ENCODE assay signal across 8 cellular contexts in genomic region chr6:11009353-11009752, GRCh38. TPM values are rescaled to one million over a fixed set of nuclear protein-coding genes. Genes with fewer than 3 reads are reported as not detected.
A peak's percentile ranks its signal among the peaks of the same experiment; 100 is the strongest.
DNase-seq lines count a peak whose midpoint lies in the region; ATAC-seq, FAIRE-seq and TF ChIP-seq lines count a peak whose summit lies in the region.

No MANE protein-coding gene starts in this region.

- peak; percentile 21 for FAIRE-seq in GM12892 (lab: Jason Lieb, UNC)

- TF ChIP-seq POLR2A in GM12892 (IDR thresholded peaks at IDR 0.05; ENCODE audit: low read depth, low read length) (no peak), GM18505 (IDR thresholded peaks at IDR 0.05; ENCODE audit: borderline replicate concordance, extremely low read depth, insufficient read depth, insufficient read length) (no peak)

- intact Hi-C loops in posterior vena cava (cut with DNase I), result no loop called here

- ATAC-seq in HG02678 (IDR thresholded peaks at IDR 0.05; ENCODE audit: unreplicated experiment), result peak; percentile 66
- no peak for ATAC-seq in stimulated activated naive CD8-positive, alpha-beta T cell treated with anti-CD3 and anti-CD28 coated beads, Interleukin-15, Interleukin-2, amounts not matched to agents 100 U/mL and 50 U/mL, for 24 hours
- no peak for ATAC-seq in HG03432 (IDR thresholded peaks at IDR 0.05; ENCODE audit: unreplicated experiment)
- ATAC-seq in GM18505 (IDR thresholded peaks at IDR 0.05; ENCODE audit: unreplicated experiment), result no peak

- no peak for DNase-seq in GM12892 (ENCODE audit: insufficient read length)
- DNase-seq in RPMI7951 (ENCODE audit: low read depth), result peak; percentile 66
- peak; percentile 83 for DNase-seq in kidney tubule cell (ENCODE audit: low spot score)
- DNase-seq in stimulated activated naive CD8-positive, alpha-beta T cell treated with anti-CD3 and anti-CD28 coated beads, Interleukin-15, Interleukin-2, amounts not matched to agents 100 U/mL and 50 U/mL, for 24 hours, result no peak
- no peak for DNase-seq in posterior vena cava (ENCODE audit: low spot score)

RNA-seq across cellular contexts. Expression of gene ELOVL2, which starts 34.8 kb away (rescaled TPM):
- polyA plus RNA-seq in GM12892 (2012; ENCODE audit: missing spikeins), result not detected
- 0.59 and 1.2 TPM in 2 replicates for total RNA-seq in RPMI7951 (2014; rRNA removed; shearing (Covaris generic))
- total RNA-seq in posterior vena cava, result under 1 TPM; 0.23 to 0.38 TPM

Comparison
In these comparisons a context has a peak if more than half of its experiments do, and no peak if none do; other contexts are left out.
1. DNase-seq: peak in RPMI7951 (single experiment) and kidney tubule cell (single experiment); none in GM12892 (single experiment), stimulated activated naive CD8-positive, alpha-beta T cell treated with anti-CD3 and anti-CD28 coated beads, Interleukin-15, Interleukin-2, amounts not matched to agents 100 U/mL and 50 U/mL, for 24 hours (single experiment) and posterior vena cava (single experiment).